Comparison of ENCODE assay signal across 12 cellular contexts in genomic region chr11:128482092-128482491, GRCh38.
A peak's percentile ranks its signal among the peaks of the same experiment; 100 is the strongest.
DNase-seq lines count a peak whose midpoint lies in the region; ATAC-seq and TF ChIP-seq lines count a peak whose summit lies in the region.
"Had no signal": no experiment of that assay in that cellular context is flagged by ENCODE, and none has a peak within 500 bp of the region (broad histone marks: within the 10 kb centered on the region; RNA-seq: fewer than 3 reads in every experiment).

No MANE protein-coding gene starts in this region.

- H3K27ac ChIP-seq in SJSA1 (peak overlapping the region; percentile 21; the same call in 1 of the 2 replicates), esophagus muscularis mucosa (replicated peaks in 1 of 4) (peak overlapping the region; percentile 48 to 71 (median 56))
- H3K27ac ChIP-seq: pancreas, SJCRH30 had no signal

- DNase-seq in T-helper 1 cell, result no peak
- no peak for DNase-seq in SJSA1 (ENCODE audit: low read depth in 1 of 2, low spot score in 2 of 2)
- no peak for DNase-seq in esophagus muscularis mucosa (ENCODE audit: extremely low spot score)
- no peak for DNase-seq in UCSD-AML1 (lab: John Stamatoyannopoulos, UW; ENCODE audit: unreplicated experiment)
- no peak for DNase-seq in globus pallidus (ENCODE audit: low spot score)
- no peak for DNase-seq in left lobe of liver (ENCODE audit: low spot score)
- DNase-seq: 8988T, NCI-H2081 treated with DMSO at 0.1 percent for 48 hours, SJCRH30 had no signal

- peaks cover 98% of the 10 kb centered on the region for H3K36me3 Mint-ChIP-seq in T-helper 1 cell treated with Interleukin-12 subunit alpha and Interleukin-12 subunit beta and Interleukin-4 antibody, amounts not matched to agents 30 μg/mL and 1 μg/mL, for 36 hours (ENCODE audit: low read depth)
- H3K36me3 Mint-ChIP-seq in stimulated activated memory B cell treated with anti-CD40 and anti-IgM and Interleukin-4, amounts not matched to agents 10 μg/mL and 1 μg/mL and 100 μg/mL, for 72 hours, result peaks cover 91% of the 10 kb centered on the region

- no peak overlapping the region for H3K4me3 ChIP-seq in SJSA1
- no peak overlapping the region for H3K4me3 ChIP-seq in esophagus muscularis mucosa
- H3K4me3 ChIP-seq: pancreas, SJCRH30 had no signal

- TF ChIP-seq POLR2A in esophagus muscularis mucosa (IDR thresholded peaks at IDR 0.05; ENCODE audit: low read depth), result no peak

- peaks cover 33% of the 10 kb centered on the region for H3K4me1 ChIP-seq in SJSA1 (replicated peaks)
- H3K4me1 ChIP-seq in esophagus muscularis mucosa, result peaks cover 48 to 63% (median 56%) of the 10 kb centered on the region in 4 donors

- 77% methylated on average over 3 of the region's 3 CpGs for WGBS in esophagus muscularis mucosa

- ATAC-seq in stimulated activated memory B cell treated with anti-CD40 and anti-IgM and Interleukin-4, amounts not matched to agents 10 μg/mL and 1 μg/mL and 100 μg/mL, for 72 hours, result no peak
- no peak for ATAC-seq in left lobe of liver

- no peaks in the 10 kb centered on the region for H3K9me3 Mint-ChIP-seq in T-helper 1 cell treated with Interleukin-12 subunit alpha and Interleukin-12 subunit beta and Interleukin-4 antibody, amounts not matched to agents 30 μg/mL and 1 μg/mL, for 36 hours
- H3K9me3 Mint-ChIP-seq in stimulated activated memory B cell treated with anti-CD40 and anti-IgM and Interleukin-4, amounts not matched to agents 10 μg/mL and 1 μg/mL and 100 μg/mL, for 72 hours, result peaks cover 3% of the 10 kb centered on the region

- no peaks in the 10 kb centered on the region for H3K27me3 Mint-ChIP-seq in T-helper 1 cell treated with Interleukin-12 subunit alpha and Interleukin-12 subunit beta and Interleukin-4 antibody, amounts not matched to agents 30 μg/mL and 1 μg/mL, for 36 hours (ENCODE audit: low read depth)
- H3K27me3 Mint-ChIP-seq in stimulated activated memory B cell treated with anti-CD40 and anti-IgM and Interleukin-4, amounts not matched to agents 10 μg/mL and 1 μg/mL and 100 μg/mL, for 72 hours, result no peaks in the 10 kb centered on the region

- peak overlapping the region; percentile 98 for H3K27ac Mint-ChIP-seq in T-helper 1 cell treated with Interleukin-12 subunit alpha and Interleukin-12 subunit beta and Interleukin-4 antibody, amounts not matched to agents 30 μg/mL and 1 μg/mL, for 36 hours
- H3K27ac Mint-ChIP-seq in stimulated activated memory B cell treated with anti-CD40 and anti-IgM and Interleukin-4, amounts not matched to agents 10 μg/mL and 1 μg/mL and 100 μg/mL, for 72 hours, result peak overlapping the region; percentile 85

- H3K9me3 ChIP-seq in SJSA1 (replicated peaks), result no peaks in the 10 kb centered on the region
- no peaks in the 10 kb centered on the region for H3K9me3 ChIP-seq in esophagus muscularis mucosa
- H3K9me3 ChIP-seq: pancreas, SJCRH30 had no signal

- H3K4me3 Mint-ChIP-seq in T-helper 1 cell treated with Interleukin-12 subunit alpha and Interleukin-12 subunit beta and Interleukin-4 antibody, amounts not matched to agents 30 μg/mL and 1 μg/mL, for 36 hours, result peak overlapping the region; percentile 87
- H3K4me3 Mint-ChIP-seq in stimulated activated memory B cell treated with anti-CD40 and anti-IgM and Interleukin-4, amounts not matched to agents 10 μg/mL and 1 μg/mL and 100 μg/mL, for 72 hours, result peak overlapping the region; percentile 56

- intact Hi-C loops in esophagus muscularis mucosa (cut with DNase I), result no loop called here

- no peak for TF ChIP-seq CTCF in esophagus muscularis mucosa (IDR thresholded peaks at IDR 0.05)

- H3K4me1 Mint-ChIP-seq in T-helper 1 cell treated with Interleukin-12 subunit alpha and Interleukin-12 subunit beta and Interleukin-4 antibody, amounts not matched to agents 30 μg/mL and 1 μg/mL, for 36 hours (ENCODE audit: low read depth), result peaks cover 97% of the 10 kb centered on the region
- H3K4me1 Mint-ChIP-seq in stimulated activated memory B cell treated with anti-CD40 and anti-IgM and Interleukin-4, amounts not matched to agents 10 μg/mL and 1 μg/mL and 100 μg/mL, for 72 hours, result peaks cover 96% of the 10 kb centered on the region

- peaks cover 84% of the 10 kb centered on the region for H3K36me3 ChIP-seq in SJSA1
- H3K36me3 ChIP-seq in esophagus muscularis mucosa, result peaks cover 11 to 84% (median 49%) of the 10 kb centered on the region in 4 donors

- no peak for TF ChIP-seq EP300 in esophagus muscularis mucosa (IDR thresholded peaks at IDR 0.05)

- H3K27me3 ChIP-seq in SJSA1 (replicated peaks), result no peaks in the 10 kb centered on the region
- no peaks in the 10 kb centered on the region for H3K27me3 ChIP-seq in esophagus muscularis mucosa
- H3K27me3 ChIP-seq: pancreas, SJCRH30 had no signal
